In the genomic region with DNA sequence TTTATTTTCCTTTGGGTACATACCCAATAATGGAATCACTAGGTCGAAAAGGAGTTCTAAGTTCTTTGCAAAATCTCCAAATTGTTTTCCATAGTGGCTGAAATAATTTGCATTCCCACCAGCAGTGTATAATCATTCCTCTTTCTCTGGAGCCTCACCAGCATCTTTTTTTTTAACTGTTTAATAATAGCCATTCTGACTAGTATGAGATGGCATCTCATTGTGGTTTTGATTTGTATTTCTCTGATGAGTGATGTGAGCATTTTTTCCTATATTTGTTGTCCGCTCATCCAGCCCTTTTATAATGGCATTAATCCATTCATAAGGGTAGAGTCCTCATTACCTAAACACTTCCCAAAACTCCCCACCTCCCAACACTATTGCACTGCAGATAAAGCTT, we compare ENCODE assay signal across 19 cellular contexts.
"Had no signal": no experiment of that assay in that cellular context is flagged by ENCODE, and none has a peak within 500 bp of the region (broad histone marks: within the 10 kb centered on the region; RNA-seq: fewer than 3 reads in every experiment).

No MANE protein-coding gene starts in this region.

- H3K4me1 ChIP-seq: foreskin keratinocyte, left ventricle myocardium inferior, right lobe of liver, vagina had no signal

- DNase-seq: activated B cell treated with CpG ODN at 0.5 μM for 24 hours; activated naive CD4-positive, alpha-beta T cell; activated T-cell treated with anti-CD3 and anti-CD28 coated beads for 4 hours; activated T-cell treated with anti-CD3 and anti-CD28 coated beads, Interleukin-2, amount 50 U/mL, for 72 hours; anterior cingulate cortex; central memory CD4-positive, alpha-beta T cell; foreskin keratinocyte; left ventricle myocardium inferior; mucosa of descending colon; naive B cell; nephron progenitor cell; right lobe of liver; stimulated activated CD4-positive, alpha-beta T cell treated with anti-CD3 and anti-CD28 coated beads, Interleukin-12 subunit alpha, Interleukin-12 subunit beta, amount 100 ng/mL, for 4 hours; stimulated activated CD4-positive, alpha-beta T cell treated with anti-CD3 and anti-CD28 coated beads, Interleukin-4, amount 100 ng/mL, for 24 hours had no signal

- H3K4me3 ChIP-seq: left ventricle myocardium inferior, lung, mucosa of descending colon, right lobe of liver, skin epidermis, thoracic aorta, vagina had no signal

- H3K27me3 ChIP-seq: foreskin keratinocyte, neutrophil, right lobe of liver, vagina had no signal

- H3K27ac ChIP-seq: foreskin keratinocyte, left ventricle myocardium inferior, right lobe of liver, skin epidermis, thoracic aorta, vagina had no signal

- H3K36me3 ChIP-seq: left ventricle myocardium inferior, neutrophil, right lobe of liver, thoracic aorta, vagina had no signal

- H3K9me3 ChIP-seq: left ventricle myocardium inferior, mucosa of descending colon, neutrophil, right lobe of liver, thoracic aorta, vagina had no signal
